Comparison of ENCODE assay signal across 18 cellular contexts in genomic region chr19:5251096-5252065, GRCh38.
DNase-seq lines count a peak whose midpoint lies in the region; ATAC-seq and TF ChIP-seq lines count a peak whose summit lies in the region.
"Had no signal": no experiment of that assay in that cellular context is flagged by ENCODE, and none has a peak within 500 bp of the region (broad histone marks: within the 10 kb centered on the region; RNA-seq: fewer than 3 reads in every experiment).

No MANE protein-coding gene starts in this region.

- DNase-seq in H9 (peak; percentile 49), WTC11 (ENCODE audit: low spot score) (peak; percentile 33), SW480 (ENCODE audit: low spot score) (no peak)
- DNase-seq in stimulated activated naive B cell treated with anti-CD40 and anti-IgM and Interleukin-4, amounts not matched to agents 10 μg/mL and 1 μg/mL and 100 μg/mL, for 72 hours = no peak
- DNase-seq in stimulated activated CD4-positive, alpha-beta T cell treated with anti-CD3 and anti-CD28 coated beads, Interleukin-4, amount 100 ng/mL, for 1 hour = no peak
- DNase-seq: Calu3; CD4-positive, alpha-beta T cell; DMS53; GM23248; NCI-H1436 treated with DMSO at 0.1 percent for 48 hours; NCI-H2081 treated with DMSO at 0.1 percent for 48 hours; NCI-H2227 treated with DMSO at 0.1 percent for 48 hours; NCI-H524 treated with DMSO at 0.1 percent for 48 hours; SHP77 treated with DMSO at 0.1 percent for 48 hours had no signal

- H3K27me3 ChIP-seq in H9 (ENCODE audit: insufficient read depth, low read length) = no peaks in the 10 kb centered on the region
- no peaks in the 10 kb centered on the region for H3K27me3 ChIP-seq in iPS-20b (ENCODE audit: insufficient read depth, low read length)

- H3K4me3 ChIP-seq in iPS-20b (ENCODE audit: low read length) = peak overlapping the region; percentile 38; the same call in 1 of the 2 replicates
- H3K4me3 ChIP-seq: GM23248, K562 had no signal

- H3K4me3 Mint-ChIP-seq in H9 (no peak overlapping the region; a peak in 1 of 5 replicates), WTC11 (peak overlapping the region; percentile 50)
- no peak overlapping the region for H3K4me3 Mint-ChIP-seq in stimulated activated naive B cell treated with anti-CD40 and anti-IgM and Interleukin-4, amounts not matched to agents 10 μg/mL and 1 μg/mL and 100 μg/mL, for 72 hours
- H3K4me3 Mint-ChIP-seq: B cell; CD4-positive, alpha-beta T cell had no signal

- peaks cover 50% of the 10 kb centered on the region for H3K36me3 ChIP-seq in iPS-20b (ENCODE audit: insufficient read depth, low read depth, low read length)

- ATAC-seq in WTC11 (peak; percentile 86), GM19467 (IDR thresholded peaks at IDR 0.05; ENCODE audit: unreplicated experiment) (no peak)
- ATAC-seq in stimulated activated naive B cell treated with anti-CD40 and anti-IgM and Interleukin-4, amounts not matched to agents 10 μg/mL and 1 μg/mL and 100 μg/mL, for 72 hours (replicated peaks) = no peak
- ATAC-seq: K562 had no signal

- H2BK15ac ChIP-seq in H9 (ENCODE audit: low read depth, low read length) = no peak overlapping the region

- H3K27ac ChIP-seq in H9 (ENCODE audit: insufficient read length, low read depth, low read length) (no peak overlapping the region), iPS-20b (ENCODE audit: low read length) (peak overlapping the region; percentile 69)
- H3K27ac ChIP-seq: GM23248 had no signal

- H2BK120ac ChIP-seq in H9 (ENCODE audit: low read depth, low read length, poor library complexity, severe bottlenecking) = no peak overlapping the region

- peaks cover 35 to 69% (median 47%) of the 10 kb centered on the region in 3 experiments for H3K36me3 Mint-ChIP-seq in H9 (ENCODE audit: insufficient read depth in 1 of 3, low read depth in 3 of 3)
- peaks cover 35% of the 10 kb centered on the region for H3K36me3 Mint-ChIP-seq in WTC11
- peaks cover 3 to 19% of the 10 kb centered on the region in 2 donors for H3K36me3 Mint-ChIP-seq in stimulated activated naive B cell treated with anti-CD40 and anti-IgM and Interleukin-4, amounts not matched to agents 10 μg/mL and 1 μg/mL and 100 μg/mL, for 72 hours

- no peak overlapping the region for H3K14ac ChIP-seq in H9 (ENCODE audit: insufficient read depth, low read length)

- no peak overlapping the region for H2BK5ac ChIP-seq in H9 (ENCODE audit: insufficient read length, low read length)

- CTCF ChIA-PET in WTC11 (lab: Charles Lee) = interaction anchor here (0.6 to 1.2 kb wide), 8 partner anchors 15 to 540 kb away, joined by 3 to 5 read pairs (median 3); partner anchors contain the start of genes DUS3L and TINCR

- H2BK20ac ChIP-seq in H9 (ENCODE audit: low read depth, low read length, poor library complexity, severe bottlenecking) = no peak overlapping the region

- no peak for TF ChIP-seq CTCF in H9 (conservative IDR thresholded peaks at IDR 0.05)
- TF ChIP-seq CTCF in WTC11 (IDR thresholded peaks at IDR 0.05) = no peak

- no peak overlapping the region for H4K5ac ChIP-seq in H9 (ENCODE audit: insufficient read length, low read depth, low read length)

- H3K4me1 ChIP-seq in H9 (ENCODE audit: insufficient read depth, low read length) (no peaks in the 10 kb centered on the region; the same call in 1 of the 2 replicates), iPS-20b (ENCODE audit: insufficient read depth, low read length) (peaks cover 8% of the 10 kb centered on the region; the same call in 1 of the 2 replicates)

- no peaks in the 10 kb centered on the region for H3K79me2 ChIP-seq in H9 (ENCODE audit: insufficient read depth, low read length)

- H3K9me3 ChIP-seq in H9 (ENCODE audit: control insufficient read depth, low read depth, low read length) (no peaks in the 10 kb centered on the region), iPS-20b (ENCODE audit: insufficient read depth, low read depth, low read length) (no peaks in the 10 kb centered on the region)

- no peaks in the 10 kb centered on the region for H3K27me3 Mint-ChIP-seq in H9 (ENCODE audit: low read depth)
- no peaks in the 10 kb centered on the region for H3K27me3 Mint-ChIP-seq in WTC11 (ENCODE audit: low read depth)
- H3K27me3 Mint-ChIP-seq in stimulated activated naive B cell treated with anti-CD40 and anti-IgM and Interleukin-4, amounts not matched to agents 10 μg/mL and 1 μg/mL and 100 μg/mL, for 72 hours = peaks cover 14 to 23% of the 10 kb centered on the region in 2 donors

- H3K23ac ChIP-seq in H9 (ENCODE audit: insufficient read length, low read depth, low read length) = no peak overlapping the region

- peak overlapping the region; percentile 57 for H3K18ac ChIP-seq in H9 (ENCODE audit: insufficient read length, low read depth, low read length)

- H3K4me2 ChIP-seq in H9 (ENCODE audit: insufficient read depth, insufficient read length, low read length) = peak overlapping the region; percentile 19

- no peaks in the 10 kb centered on the region for H4K20me1 ChIP-seq in H9 (ENCODE audit: control insufficient read depth, insufficient read depth, insufficient read length)

- H3K9me3 Mint-ChIP-seq in H9 = peaks cover 8 to 20% of the 10 kb centered on the region in 2 experiments
- H3K9me3 Mint-ChIP-seq in WTC11 = peaks cover 14% of the 10 kb centered on the region
- H3K9me3 Mint-ChIP-seq in stimulated activated naive B cell treated with anti-CD40 and anti-IgM and Interleukin-4, amounts not matched to agents 10 μg/mL and 1 μg/mL and 100 μg/mL, for 72 hours = peaks cover 18 to 20% of the 10 kb centered on the region in 2 donors

- H3K4me1 Mint-ChIP-seq in H9 (peaks cover 15 to 38% of the 10 kb centered on the region in 2 experiments), WTC11 (peaks cover 34% of the 10 kb centered on the region)
- H3K4me1 Mint-ChIP-seq in stimulated activated naive B cell treated with anti-CD40 and anti-IgM and Interleukin-4, amounts not matched to agents 10 μg/mL and 1 μg/mL and 100 μg/mL, for 72 hours = no peaks in the 10 kb centered on the region
- H3K4me1 Mint-ChIP-seq: B cell had no signal

- no peak overlapping the region for H4K8ac ChIP-seq in H9 (replicated peaks; ENCODE audit: insufficient read length, low read depth, low read length)

- no peak overlapping the region for H3K56ac ChIP-seq in H9 (ENCODE audit: insufficient read length, low read depth, low read length)

- no peak overlapping the region for H4K91ac ChIP-seq in H9 (ENCODE audit: insufficient read length, low read depth, low read length)

- H3K9ac ChIP-seq in H9 (ENCODE audit: extremely low read depth, insufficient read length, low read length) = no peak overlapping the region
- H3K9ac ChIP-seq in iPS-20b (ENCODE audit: low read depth, low read length) = peak overlapping the region; percentile 72; the same call in 1 of the 2 replicates
- H3K9ac ChIP-seq: GM23248 had no signal

- no peak overlapping the region for H3K4ac ChIP-seq in H9 (ENCODE audit: low read depth, low read length)

- no peak overlapping the region for H2BK12ac ChIP-seq in H9 (ENCODE audit: insufficient read length, low read depth, low read length)

- H3K23me2 ChIP-seq in H9 (ENCODE audit: insufficient read length, low read depth, low read length, poor library complexity, severe bottlenecking) = peaks cover 3% of the 10 kb centered on the region

- WGBS in H9 (ENCODE audit: extremely low coverage, insufficient read length, low lambda C conversion rate) = no CpG with 5 or more reads among the region's 27 CpGs

- POLR2A ChIA-PET in WTC11 (lab: Charles Lee) = interaction anchor here (0.6 to 1.1 kb wide), 5 partner anchors 9 to 1736 kb away, joined by 3 to 5 read pairs (median 3); partner anchors contain the start of gene PTPRS

- H2AK5ac ChIP-seq in H9 (ENCODE audit: insufficient read length, low read length) = no peak overlapping the region

- no peak overlapping the region for H2AFZ ChIP-seq in H9 (ENCODE audit: low read length)
- H2AFZ ChIP-seq: GM23248 had no signal

- H3K79me1 ChIP-seq in H9 (ENCODE audit: insufficient read depth, low read depth, low read length, poor library complexity, severe bottlenecking) = no peaks in the 10 kb centered on the region

- H3K27ac Mint-ChIP-seq in H9 (0 out of 7 replicates have a peak overlapping the region, but pooled peaks of 1 of the 3 experiments have one; percentile 47), WTC11 (no peak overlapping the region)
- H3K27ac Mint-ChIP-seq in stimulated activated naive B cell treated with anti-CD40 and anti-IgM and Interleukin-4, amounts not matched to agents 10 μg/mL and 1 μg/mL and 100 μg/mL, for 72 hours = peak overlapping the region; percentile 51
- H3K27ac Mint-ChIP-seq: B cell; CD4-positive, alpha-beta T cell had no signal

- H3T11ph ChIP-seq in H9 (ENCODE audit: low read length) = no peak overlapping the region

TF ChIP-seq in WTC11, 78 proteins besides CTCF, POLR2A, EP300 and RAD21 (continues in another document):
- TF ChIP-seq ZBTB21 (CRISPR knock-in tag; IDR thresholded peaks at IDR 0.05; ENCODE audit: borderline replicate concordance) = no peak
- TF ChIP-seq SMAD3 (CRISPR knock-in tag; IDR thresholded peaks at IDR 0.05; ENCODE audit: borderline replicate concordance) = no peak
- no peak for TF ChIP-seq GABPB1 (CRISPR knock-in tag; IDR thresholded peaks at IDR 0.05)
- no peak for TF ChIP-seq ZNF416 (CRISPR knock-in tag; IDR thresholded peaks at IDR 0.05)
- no peak for TF ChIP-seq TP53 (CRISPR knock-in tag; IDR thresholded peaks at IDR 0.05)
- TF ChIP-seq ELF4 (CRISPR knock-in tag; IDR thresholded peaks at IDR 0.05; ENCODE audit: low read depth) = no peak
- TF ChIP-seq EMX1 (CRISPR knock-in tag; IDR thresholded peaks at IDR 0.05) = no peak
- no peak for TF ChIP-seq CREB1 (CRISPR knock-in tag; IDR thresholded peaks at IDR 0.05)
- TF ChIP-seq E2F4 (CRISPR knock-in tag; IDR thresholded peaks at IDR 0.05; ENCODE audit: borderline replicate concordance, low read depth) = no peak
- TF ChIP-seq ZNF121 (CRISPR knock-in tag; IDR thresholded peaks at IDR 0.05) = no peak

Comparison
In these comparisons a context has a peak if more than half of its experiments do, and no peak if none do; other contexts are left out.
1. DNase-seq: peak in H9 (single experiment) and WTC11 (single experiment); none in stimulated activated naive B cell treated with anti-CD40 and anti-IgM and Interleukin-4, amounts not matched to agents 10 μg/mL and 1 μg/mL and 100 μg/mL, for 72 hours (single experiment), SW480 (single experiment) and stimulated activated CD4-positive, alpha-beta T cell treated with anti-CD3 and anti-CD28 coated beads, Interleukin-4, amount 100 ng/mL, for 1 hour (single experiment).